In genomic region chr6:52514514-52514913, GRCh38 we compare ENCODE assay signal across 10 cellular contexts.
DNase-seq lines count a peak whose midpoint lies in the region; ATAC-seq and TF ChIP-seq lines count a peak whose summit lies in the region.
"Had no signal": no experiment of that assay in that cellular context is flagged by ENCODE, and none has a peak within 500 bp of the region (broad histone marks: within the 10 kb centered on the region; RNA-seq: fewer than 3 reads in every experiment).

No MANE protein-coding gene starts in this region.

- peaks cover 0 to 7% of the 10 kb centered on the region in 2 experiments; a peak in 1 of 3 replicates for H3K36me3 ChIP-seq in HEK293 (ENCODE audit: control insufficient read depth in 2 of 2, insufficient read depth in 1 of 2, low read length in 2 of 2)
- H3K36me3 ChIP-seq in stomach: peaks cover 13 to 39% (median 37%) of the 10 kb centered on the region in 4 donors
- peaks cover 0 to 23% (median 0%) of the 10 kb centered on the region in 3 donors for H3K36me3 ChIP-seq in Peyer's patch

- TF ChIP-seq POLR2A in stomach (IDR thresholded peaks at IDR 0.05) (no peak), Peyer's patch (IDR thresholded peaks at IDR 0.05) (no peak)

- 58 to 77% (median 64%) methylated on average over 7 of the region's 7 CpGs for WGBS in stomach, 5 donors

- peaks cover 63% of the 10 kb centered on the region for H3K4me1 Mint-ChIP-seq in WTC11
- H3K4me1 Mint-ChIP-seq in CD4-positive, alpha-beta T cell (ENCODE audit: low read depth): no peaks in the 10 kb centered on the region

- ATAC-seq in WTC11: no peak
- peak in 1 of 2 donors; percentile 7 for ATAC-seq in left cardiac atrium
- ATAC-seq in GM19324 (IDR thresholded peaks at IDR 0.05; ENCODE audit: low FRiP score, unreplicated experiment): no peak
- no peak for ATAC-seq in CD4-positive, alpha-beta T cell (ENCODE audit: poor library complexity)
- no peak for ATAC-seq in GM21515 (IDR thresholded peaks at IDR 0.05; ENCODE audit: unreplicated experiment)
- ATAC-seq: left colon had no signal

- H3K27ac Mint-ChIP-seq in WTC11: peak overlapping the region; percentile 90; the same call in 1 of the 2 replicates
- H3K27ac Mint-ChIP-seq in CD4-positive, alpha-beta T cell: no peak overlapping the region
- H3K27ac Mint-ChIP-seq: activated naive CD8-positive, alpha-beta T cell treated with anti-CD3 and anti-CD28 coated beads, Interleukin-2, amount 10 ng/mL, durations not matched to agents 7 days and 5 days had no signal

- H3K9me3 ChIP-seq in HEK293 (ENCODE audit: control insufficient read depth, insufficient read depth, low read depth, low read length): no peaks in the 10 kb centered on the region
- H3K9me3 ChIP-seq in stomach: no peaks in the 10 kb centered on the region
- no peaks in the 10 kb centered on the region for H3K9me3 ChIP-seq in CD4-positive, alpha-beta T cell (ENCODE audit: control insufficient read depth, low read length)
- H3K9me3 ChIP-seq in Peyer's patch: no peaks in the 10 kb centered on the region

- POLR2A ChIA-PET in HEK293 (lab: Yijun Ruan, JAX) (interaction anchor here (1.6 to 2.3 kb wide), 2 partner anchors 10 to 63 kb away, joined by 4 to 17 read pairs; partner anchors contain the start of gene TRAM2), WTC11 (lab: Charles Lee) (no interaction called here)
- POLR2A ChIA-PET in CD4-positive, alpha-beta T cell (lab: Charles Lee): no interaction called here

- TF ChIP-seq CTCF in HEK293 (tag by site-specific recombination; IDR thresholded peaks at IDR 0.05): no peak
- TF ChIP-seq CTCF in WTC11 (IDR thresholded peaks at IDR 0.05): no peak
- TF ChIP-seq CTCF in stomach (IDR thresholded peaks at IDR 0.05): no peak
- TF ChIP-seq CTCF in CD4-positive, alpha-beta T cell (IDR thresholded peaks at IDR 0.05): no peak
- TF ChIP-seq CTCF in Peyer's patch (IDR thresholded peaks at IDR 0.05): no peak

- no peak overlapping the region for H3K27ac ChIP-seq in HEK293 (ENCODE audit: extremely low read depth, low read depth, low read length)
- H3K27ac ChIP-seq in stomach: peak overlapping the region in 4 of 5 donors; percentile 25 to 85 (median 82)
- H3K27ac ChIP-seq in CD4-positive, alpha-beta T cell (ENCODE audit: low read depth, low read length): no peak overlapping the region
- H3K27ac ChIP-seq in Peyer's patch: peak overlapping the region in 2 of 4 donors; percentile 7 to 37

- H3K36me3 Mint-ChIP-seq in WTC11: peaks cover 25% of the 10 kb centered on the region
- peaks cover 81% of the 10 kb centered on the region for H3K36me3 Mint-ChIP-seq in CD4-positive, alpha-beta T cell (ENCODE audit: low read depth)
- H3K36me3 Mint-ChIP-seq: activated naive CD8-positive, alpha-beta T cell treated with anti-CD3 and anti-CD28 coated beads, Interleukin-2, amount 10 ng/mL, durations not matched to agents 7 days and 5 days had no signal

- DNase-seq in WTC11 (ENCODE audit: low spot score) (no peak), left cardiac atrium (peak; percentile 52), stomach (no peak), Peyer's patch (no peak)
- no peak for DNase-seq in CD4-positive, alpha-beta T cell
- DNase-seq: activated naive CD8-positive, alpha-beta T cell treated with anti-CD3 and anti-CD28 coated beads, Interleukin-2, amount 10 ng/mL, durations not matched to agents 7 days and 5 days; left colon had no signal

- no peak for TF ChIP-seq EP300 in stomach (IDR thresholded peaks at IDR 0.05)

- H3K4me3 ChIP-seq in HEK293 (ENCODE audit: low read depth, low read length): no peak overlapping the region
- H3K4me3 ChIP-seq in stomach: no peak overlapping the region
- H3K4me3 ChIP-seq in Peyer's patch: no peak overlapping the region

- CTCF ChIA-PET in HEK293 (lab: Yijun Ruan, JAX) (interaction anchor here (0.8 to 2.3 kb wide), 8 partner anchors 10 to 107 kb away, joined by 3 to 10 read pairs (median 5); no protein-coding TSS in a partner anchor), WTC11 (lab: Charles Lee) (interaction anchor here (1.4 to 1.6 kb wide), 2 partner anchors 95 to 138 kb away, joined by 4 read pairs; partner anchors contain the start of gene EFHC1)
- CTCF ChIA-PET in CD4-positive, alpha-beta T cell (lab: Charles Lee): interaction anchor here (0.6 kb wide), 1 partner anchor 91 kb away, joined by 3 read pairs; no protein-coding TSS in a partner anchor

- no peak overlapping the region for H3K4me3 Mint-ChIP-seq in WTC11
- no peak overlapping the region for H3K4me3 Mint-ChIP-seq in CD4-positive, alpha-beta T cell
- H3K4me3 Mint-ChIP-seq: activated naive CD8-positive, alpha-beta T cell treated with anti-CD3 and anti-CD28 coated beads, Interleukin-2, amount 10 ng/mL, durations not matched to agents 7 days and 5 days had no signal

- H3K27me3 Mint-ChIP-seq in WTC11 (ENCODE audit: low read depth): no peaks in the 10 kb centered on the region
- no peaks in the 10 kb centered on the region for H3K27me3 Mint-ChIP-seq in CD4-positive, alpha-beta T cell
- H3K27me3 Mint-ChIP-seq: activated naive CD8-positive, alpha-beta T cell treated with anti-CD3 and anti-CD28 coated beads, Interleukin-2, amount 10 ng/mL, durations not matched to agents 7 days and 5 days had no signal

- intact Hi-C loops in left cardiac atrium (cut with DNase I): no loop called here
- intact Hi-C loops in stomach (cut with DNase I; ENCODE audit: low total_unique reads): no loop called here
- intact Hi-C loops in CD4-positive, alpha-beta T cell (cut with DNase I, micrococcal nuclease): no loop called here

- no peaks in the 10 kb centered on the region for H3K9me3 Mint-ChIP-seq in WTC11
- H3K9me3 Mint-ChIP-seq in CD4-positive, alpha-beta T cell: no peaks in the 10 kb centered on the region
- H3K9me3 Mint-ChIP-seq: activated naive CD8-positive, alpha-beta T cell treated with anti-CD3 and anti-CD28 coated beads, Interleukin-2, amount 10 ng/mL, durations not matched to agents 7 days and 5 days had no signal

- H3K27me3 ChIP-seq in stomach (no peaks in the 10 kb centered on the region), Peyer's patch (no peaks in the 10 kb centered on the region)
- H3K27me3 ChIP-seq in CD4-positive, alpha-beta T cell (ENCODE audit: control insufficient read depth, insufficient read depth, low read length): no peaks in the 10 kb centered on the region

- peaks cover 6% of the 10 kb centered on the region; the same call in 1 of the 2 replicates for H3K4me1 ChIP-seq in HEK293 (ENCODE audit: control insufficient read depth, insufficient read depth, low read length)
- peaks cover 20 to 70% (median 43%) of the 10 kb centered on the region in 4 donors for H3K4me1 ChIP-seq in stomach
- peaks cover 0 to 20% (median 0%) of the 10 kb centered on the region in 4 donors for H3K4me1 ChIP-seq in Peyer's patch

TF ChIP-seq in HEK293, 187 proteins besides CTCF, POLR2A, EP300 and RAD21:
- TF ChIP-seq ZNF433 (tag by site-specific recombination; IDR thresholded peaks at IDR 0.05; ENCODE audit: low read depth): no peak
- TF ChIP-seq ZNF514 (tag by site-specific recombination; IDR thresholded peaks at IDR 0.05): peak; percentile 49; the same call in 1 of the 2 replicates

TF ChIP-seq in WTC11, 78 proteins besides CTCF, POLR2A, EP300 and RAD21:
- no peak for TF ChIP-seq TP53 (CRISPR knock-in tag; IDR thresholded peaks at IDR 0.05)
- TF ChIP-seq EMX1 (CRISPR knock-in tag; IDR thresholded peaks at IDR 0.05): no peak
- TF ChIP-seq CREM (CRISPR knock-in tag; IDR thresholded peaks at IDR 0.05): no peak
- TF ChIP-seq RORB (CRISPR knock-in tag; IDR thresholded peaks at IDR 0.05): no peak
- no peak for TF ChIP-seq ZNF121 (CRISPR knock-in tag; IDR thresholded peaks at IDR 0.05)
- no peak for TF ChIP-seq USF2 (CRISPR knock-in tag; IDR thresholded peaks at IDR 0.05)
- no peak for TF ChIP-seq GABPB1 (CRISPR knock-in tag; IDR thresholded peaks at IDR 0.05)
TF ChIP-seq in WTC11: peak in this region for 0.

Comparison
In these comparisons a context has a peak if more than half of its experiments do, and no peak if none do; other contexts are left out.
1. H3K27ac ChIP-seq: peak in stomach (4 of 5); none in HEK293 (single experiment) and CD4-positive, alpha-beta T cell (single experiment).